ENCODE assay signal across 1 cellular context in the genomic region with DNA sequence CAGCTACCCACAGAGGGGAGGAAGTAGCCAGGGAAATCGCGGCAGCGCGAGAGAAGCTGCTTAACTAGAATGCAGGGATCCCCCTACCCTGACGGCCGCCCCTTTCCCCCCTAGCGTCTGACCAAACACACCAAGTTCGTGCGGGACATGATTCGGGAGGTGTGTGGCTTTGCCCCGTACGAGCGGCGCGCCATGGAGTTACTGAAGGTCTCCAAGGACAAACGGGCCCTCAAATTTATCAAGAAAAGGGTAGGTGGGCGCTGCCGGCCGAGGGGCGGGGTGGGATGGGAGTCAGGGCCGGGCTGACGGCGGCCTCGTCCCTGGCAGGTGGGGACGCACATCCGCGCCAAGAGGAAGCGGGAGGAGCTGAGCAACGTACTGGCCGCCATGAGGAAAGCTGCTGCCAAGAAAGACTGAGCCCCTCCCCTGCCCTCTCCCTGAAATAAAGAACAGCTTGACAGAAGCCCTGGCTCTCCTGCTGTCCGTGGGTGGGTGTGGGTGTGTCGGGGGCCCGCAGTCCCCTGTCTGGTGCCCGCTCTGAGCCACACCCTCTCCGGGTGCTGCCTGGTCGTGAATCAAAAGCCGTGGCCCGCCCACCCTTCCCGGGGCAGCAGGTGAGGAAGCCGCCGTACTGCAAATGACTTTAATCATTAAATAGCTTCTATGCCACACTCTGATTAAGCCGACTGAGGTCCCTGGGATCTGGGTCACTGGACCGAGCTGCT.
TF ChIP-seq lines count a peak whose summit lies in the region.

No MANE protein-coding gene starts in this region.

TF ChIP-seq in HepG2, 621 proteins besides CTCF, POLR2A, EP300 and RAD21 (continued from another document):
- TF ChIP-seq, protein P1, sequence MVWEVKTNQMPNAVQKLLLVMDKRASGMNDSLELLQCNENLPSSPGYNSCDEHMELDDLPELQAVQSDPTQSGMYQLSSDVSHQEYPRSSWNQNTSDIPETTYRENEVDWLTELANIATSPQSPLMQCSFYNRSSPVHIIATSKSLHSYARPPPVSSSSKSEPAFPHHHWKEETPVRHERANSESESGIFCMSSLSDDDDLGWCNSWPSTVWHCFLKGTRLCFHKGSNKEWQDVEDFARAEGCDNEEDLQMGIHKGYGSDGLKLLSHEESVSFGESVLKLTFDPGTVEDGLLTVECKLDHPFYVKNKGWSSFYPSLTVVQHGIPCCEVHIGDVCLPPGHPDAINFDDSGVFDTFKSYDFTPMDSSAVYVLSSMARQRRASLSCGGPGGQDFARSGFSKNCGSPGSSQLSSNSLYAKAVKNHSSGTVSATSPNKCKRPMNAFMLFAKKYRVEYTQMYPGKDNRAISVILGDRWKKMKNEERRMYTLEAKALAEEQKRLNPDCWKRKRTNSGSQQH (CRISPR knock-in tag; IDR thresholded peaks at IDR 0.05; ENCODE audit: low read depth), result no peak
- TF ChIP-seq, protein P2, sequence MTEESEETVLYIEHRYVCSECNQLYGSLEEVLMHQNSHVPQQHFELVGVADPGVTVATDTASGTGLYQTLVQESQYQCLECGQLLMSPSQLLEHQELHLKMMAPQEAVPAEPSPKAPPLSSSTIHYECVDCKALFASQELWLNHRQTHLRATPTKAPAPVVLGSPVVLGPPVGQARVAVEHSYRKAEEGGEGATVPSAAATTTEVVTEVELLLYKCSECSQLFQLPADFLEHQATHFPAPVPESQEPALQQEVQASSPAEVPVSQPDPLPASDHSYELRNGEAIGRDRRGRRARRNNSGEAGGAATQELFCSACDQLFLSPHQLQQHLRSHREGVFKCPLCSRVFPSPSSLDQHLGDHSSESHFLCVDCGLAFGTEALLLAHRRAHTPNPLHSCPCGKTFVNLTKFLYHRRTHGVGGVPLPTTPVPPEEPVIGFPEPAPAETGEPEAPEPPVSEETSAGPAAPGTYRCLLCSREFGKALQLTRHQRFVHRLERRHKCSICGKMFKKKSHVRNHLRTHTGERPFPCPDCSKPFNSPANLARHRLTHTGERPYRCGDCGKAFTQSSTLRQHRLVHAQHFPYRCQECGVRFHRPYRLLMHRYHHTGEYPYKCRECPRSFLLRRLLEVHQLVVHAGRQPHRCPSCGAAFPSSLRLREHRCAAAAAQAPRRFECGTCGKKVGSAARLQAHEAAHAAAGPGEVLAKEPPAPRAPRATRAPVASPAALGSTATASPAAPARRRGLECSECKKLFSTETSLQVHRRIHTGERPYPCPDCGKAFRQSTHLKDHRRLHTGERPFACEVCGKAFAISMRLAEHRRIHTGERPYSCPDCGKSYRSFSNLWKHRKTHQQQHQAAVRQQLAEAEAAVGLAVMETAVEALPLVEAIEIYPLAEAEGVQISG (CRISPR knock-in tag; IDR thresholded peaks at IDR 0.05), result peak; percentile 44; the same call in 1 of the 2 replicates
- TF ChIP-seq ATF7 (IDR thresholded peaks at IDR 0.05) (no peak), ATF7 (CRISPR knock-in tag; IDR thresholded peaks at IDR 0.05) (no peak), ZFY (CRISPR knock-in tag; IDR thresholded peaks at IDR 0.05) (0 out of 2 replicates have a peak, but pooled peaks have one; percentile 2), ZNF878 (CRISPR knock-in tag; IDR thresholded peaks at IDR 0.05) (0 out of 2 replicates have a peak, but pooled peaks have one; percentile 17), CCDC6 (CRISPR knock-in tag; IDR thresholded peaks at IDR 0.05) (no peak), ELF4 (CRISPR knock-in tag; IDR thresholded peaks at IDR 0.05; ENCODE audit: borderline replicate concordance) (no peak), AKAP8 (CRISPR knock-in tag; IDR thresholded peaks at IDR 0.05) (peak; percentile 59), RBM39 (IDR thresholded peaks at IDR 0.05; ENCODE audit: low read depth, low read length, poor library complexity, severe bottlenecking) (peak; percentile 45), SNAPC2 (CRISPR knock-in tag; IDR thresholded peaks at IDR 0.05) (no peak), SIN3A (IDR thresholded peaks at IDR 0.05; ENCODE audit: borderline replicate concordance, low read depth, low read length) (peak; percentile 52; the same call in 1 of the 2 replicates), ZNF562 (CRISPR knock-in tag; IDR thresholded peaks at IDR 0.05; ENCODE audit: borderline replicate concordance) (no peak), ZNF225 (CRISPR knock-in tag; IDR thresholded peaks at IDR 0.05) (peak; percentile 64; the same call in 1 of the 2 replicates), ZFP90 (CRISPR knock-in tag; IDR thresholded peaks at IDR 0.05; ENCODE audit: borderline replicate concordance) (0 out of 2 replicates have a peak, but pooled peaks have one; percentile 22), ZNF547 (CRISPR knock-in tag; IDR thresholded peaks at IDR 0.05) (no peak), HOXA9 (CRISPR knock-in tag; IDR thresholded peaks at IDR 0.05; ENCODE audit: borderline replicate concordance) (0 out of 2 replicates have a peak, but pooled peaks have one; percentile 22), ZNF709 (CRISPR knock-in tag; IDR thresholded peaks at IDR 0.05) (no peak)
- TF ChIP-seq, protein P3, sequence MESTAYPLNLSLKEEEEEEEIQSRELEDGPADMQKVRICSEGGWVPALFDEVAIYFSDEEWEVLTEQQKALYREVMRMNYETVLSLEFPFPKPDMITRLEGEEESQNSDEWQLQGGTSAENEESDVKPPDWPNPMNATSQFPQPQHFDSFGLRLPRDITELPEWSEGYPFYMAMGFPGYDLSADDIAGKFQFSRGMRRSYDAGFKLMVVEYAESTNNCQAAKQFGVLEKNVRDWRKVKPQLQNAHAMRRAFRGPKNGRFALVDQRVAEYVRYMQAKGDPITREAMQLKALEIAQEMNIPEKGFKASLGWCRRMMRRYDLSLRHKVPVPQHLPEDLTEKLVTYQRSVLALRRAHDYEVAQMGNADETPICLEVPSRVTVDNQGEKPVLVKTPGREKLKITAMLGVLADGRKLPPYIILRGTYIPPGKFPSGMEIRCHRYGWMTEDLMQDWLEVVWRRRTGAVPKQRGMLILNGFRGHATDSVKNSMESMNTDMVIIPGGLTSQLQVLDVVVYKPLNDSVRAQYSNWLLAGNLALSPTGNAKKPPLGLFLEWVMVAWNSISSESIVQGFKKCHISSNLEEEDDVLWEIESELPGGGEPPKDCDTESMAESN (CRISPR knock-in tag; conservative IDR thresholded peaks at IDR 0.05), result 0 out of 2 replicates have a peak, but pooled peaks have one; percentile 11
- TF ChIP-seq, protein P4, sequence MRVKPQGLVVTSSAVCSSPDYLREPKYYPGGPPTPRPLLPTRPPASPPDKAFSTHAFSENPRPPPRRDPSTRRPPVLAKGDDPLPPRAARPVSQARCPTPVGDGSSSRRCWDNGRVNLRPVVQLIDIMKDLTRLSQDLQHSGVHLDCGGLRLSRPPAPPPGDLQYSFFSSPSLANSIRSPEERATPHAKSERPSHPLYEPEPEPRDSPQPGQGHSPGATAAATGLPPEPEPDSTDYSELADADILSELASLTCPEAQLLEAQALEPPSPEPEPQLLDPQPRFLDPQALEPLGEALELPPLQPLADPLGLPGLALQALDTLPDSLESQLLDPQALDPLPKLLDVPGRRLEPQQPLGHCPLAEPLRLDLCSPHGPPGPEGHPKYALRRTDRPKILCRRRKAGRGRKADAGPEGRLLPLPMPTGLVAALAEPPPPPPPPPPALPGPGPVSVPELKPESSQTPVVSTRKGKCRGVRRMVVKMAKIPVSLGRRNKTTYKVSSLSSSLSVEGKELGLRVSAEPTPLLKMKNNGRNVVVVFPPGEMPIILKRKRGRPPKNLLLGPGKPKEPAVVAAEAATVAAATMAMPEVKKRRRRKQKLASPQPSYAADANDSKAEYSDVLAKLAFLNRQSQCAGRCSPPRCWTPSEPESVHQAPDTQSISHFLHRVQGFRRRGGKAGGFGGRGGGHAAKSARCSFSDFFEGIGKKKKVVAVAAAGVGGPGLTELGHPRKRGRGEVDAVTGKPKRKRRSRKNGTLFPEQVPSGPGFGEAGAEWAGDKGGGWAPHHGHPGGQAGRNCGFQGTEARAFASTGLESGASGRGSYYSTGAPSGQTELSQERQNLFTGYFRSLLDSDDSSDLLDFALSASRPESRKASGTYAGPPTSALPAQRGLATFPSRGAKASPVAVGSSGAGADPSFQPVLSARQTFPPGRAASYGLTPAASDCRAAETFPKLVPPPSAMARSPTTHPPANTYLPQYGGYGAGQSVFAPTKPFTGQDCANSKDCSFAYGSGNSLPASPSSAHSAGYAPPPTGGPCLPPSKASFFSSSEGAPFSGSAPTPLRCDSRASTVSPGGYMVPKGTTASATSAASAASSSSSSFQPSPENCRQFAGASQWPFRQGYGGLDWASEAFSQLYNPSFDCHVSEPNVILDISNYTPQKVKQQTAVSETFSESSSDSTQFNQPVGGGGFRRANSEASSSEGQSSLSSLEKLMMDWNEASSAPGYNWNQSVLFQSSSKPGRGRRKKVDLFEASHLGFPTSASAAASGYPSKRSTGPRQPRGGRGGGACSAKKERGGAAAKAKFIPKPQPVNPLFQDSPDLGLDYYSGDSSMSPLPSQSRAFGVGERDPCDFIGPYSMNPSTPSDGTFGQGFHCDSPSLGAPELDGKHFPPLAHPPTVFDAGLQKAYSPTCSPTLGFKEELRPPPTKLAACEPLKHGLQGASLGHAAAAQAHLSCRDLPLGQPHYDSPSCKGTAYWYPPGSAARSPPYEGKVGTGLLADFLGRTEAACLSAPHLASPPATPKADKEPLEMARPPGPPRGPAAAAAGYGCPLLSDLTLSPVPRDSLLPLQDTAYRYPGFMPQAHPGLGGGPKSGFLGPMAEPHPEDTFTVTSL (CRISPR knock-in tag; IDR thresholded peaks at IDR 0.05; ENCODE audit: borderline replicate concordance), result 0 out of 2 replicates have a peak, but pooled peaks have one; percentile 2
